In the genomic region with DNA sequence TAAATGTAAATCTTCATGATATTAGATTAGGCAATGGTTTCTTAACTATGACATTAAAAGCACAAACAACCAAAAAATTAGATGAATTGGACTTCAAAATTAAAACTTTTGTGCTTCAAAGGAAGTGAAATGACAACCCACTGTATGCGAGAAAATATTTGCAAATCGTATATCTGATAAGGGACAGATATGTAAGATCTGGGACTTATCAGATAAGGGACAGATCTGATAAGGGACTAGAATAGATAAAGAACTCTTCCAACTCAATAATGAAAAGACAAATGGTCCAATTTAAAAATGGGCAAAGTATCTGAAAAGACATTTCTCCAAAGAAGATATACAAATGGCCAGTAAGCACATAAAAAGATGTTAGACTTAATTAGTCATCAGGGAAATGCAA, we compare ENCODE assay signal across 38 cellular contexts. TPM values are rescaled to one million over a fixed set of nuclear protein-coding genes. Genes with fewer than 3 reads are reported as not detected.
"Had no signal": no experiment of that assay in that cellular context is flagged by ENCODE, and none has a peak within 500 bp of the region (broad histone marks: within the 10 kb centered on the region; RNA-seq: fewer than 3 reads in every experiment).

No MANE protein-coding gene starts in this region.

- H3K4me2 ChIP-seq: KMS-11 had no signal

- H3K9me3 ChIP-seq: MG63 had no signal

- H3K36me3 ChIP-seq: MG63 had no signal

- H3K27ac ChIP-seq: KMS-11 had no signal

- DNase-seq: Kasumi-1, KG1, MG63, MM.1S, MV-4-11, NCI-H1048, NCI-H1092, NCI-H1092 treated with DMSO at 0.1 percent for 48 hours, NCI-H1105, NCI-H1105 treated with DMSO at 0.1 percent for 48 hours, NCI-H1417, NCI-H1417 treated with DMSO at 0.1 percent for 48 hours, NCI-H1436, NCI-H1436 treated with DMSO at 0.1 percent for 48 hours, NCI-H146, NCI-H1694, NCI-H1694 treated with DMSO at 0.1 percent for 48 hours, NCI-H187, NCI-H187 treated with DMSO at 0.1 percent for 48 hours, NCI-H1930, NCI-H2029, NCI-H2081, NCI-H2081 treated with DMSO at 0.1 percent for 48 hours, NCI-H2107, NCI-H2171, NCI-H2171 treated with DMSO at 0.1 percent for 48 hours, NCI-H2227 treated with DMSO at 0.1 percent for 48 hours, NCI-H226, NCI-H345, NCI-H446, NCI-H446 treated with DMSO at 0.1 percent for 48 hours, NCI-H510A, NCI-H510A treated with DMSO at 0.1 percent for 48 hours had no signal

- H3K27me3 ChIP-seq: MG63 had no signal

- H3K9ac ChIP-seq: KMS-11 had no signal

- H3K4me3 ChIP-seq: MG63 had no signal

RNA-seq across cellular contexts. Expression of a gene that starts 29.2 kb away (rescaled TPM):
- total RNA-seq: LHCN-M2, M059J, MCF 10A, NCI-H460 had no signal

RNA-seq across cellular contexts. Expression of a gene that starts 51.2 kb away (rescaled TPM):
- total RNA-seq: LHCN-M2, MCF 10A, NCI-H460 had no signal

RNA-seq across cellular contexts. Expression of a gene that starts 52.4 kb away (rescaled TPM):
- total RNA-seq: LHCN-M2, M059J, MCF 10A, NCI-H460 had no signal
